In the genomic region with DNA sequence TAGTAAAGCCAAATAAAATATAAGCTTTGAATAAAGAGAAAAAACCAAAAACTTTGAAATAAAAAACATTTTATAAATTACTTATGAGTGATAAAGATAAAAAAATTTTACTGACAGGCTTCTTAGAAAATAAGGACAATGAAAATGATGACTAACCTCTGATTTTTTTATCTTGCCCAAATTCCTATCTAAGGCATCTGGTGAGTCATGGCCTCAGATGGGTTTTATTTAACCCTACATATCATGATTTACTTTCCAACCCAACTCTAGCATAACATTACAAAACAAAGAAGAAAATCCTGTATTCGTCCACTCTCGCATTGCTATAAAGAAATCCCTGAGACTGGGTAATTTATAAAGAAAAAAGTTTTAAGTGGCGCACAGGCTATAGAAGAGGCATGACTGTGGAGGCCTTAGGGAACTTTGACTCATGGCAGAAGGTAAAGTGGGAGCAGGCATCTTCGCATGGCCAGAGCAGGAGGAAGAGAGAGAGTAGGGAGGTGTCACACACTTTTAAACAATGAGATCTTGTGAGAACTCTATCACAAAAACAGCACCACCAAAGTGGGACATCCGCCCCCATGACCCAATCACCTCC, we compare ENCODE assay signal across 16 cellular contexts.
DNase-seq lines count a peak whose midpoint lies in the region; ATAC-seq and TF ChIP-seq lines count a peak whose summit lies in the region.
"Had no signal": no experiment of that assay in that cellular context is flagged by ENCODE, and none has a peak within 500 bp of the region (broad histone marks: within the 10 kb centered on the region; RNA-seq: fewer than 3 reads in every experiment).

No MANE protein-coding gene starts in this region.

- H3K27me3 ChIP-seq in PC-3 (ENCODE audit: low read length) (no peaks in the 10 kb centered on the region), ascending aorta (no peaks in the 10 kb centered on the region)
- H3K27me3 ChIP-seq: BLaER1, testis had no signal

- 0 out of 2 replicates have a peak, but pooled peaks have one; percentile 13 for ATAC-seq in PC-3
- ATAC-seq in HG03457 (IDR thresholded peaks at IDR 0.05; ENCODE audit: unreplicated experiment) = no peak
- ATAC-seq: activated naive CD4-positive, alpha-beta T cell treated with anti-CD3 and anti-CD28 coated beads, Interleukin-2, amount 50 U/mL, for 72 hours had no signal

- CTCF ChIA-PET in PC-3 (lab: Charles Lee) = no interaction called here

- H3K79me2 ChIP-seq in PC-3 (ENCODE audit: low read length) = no peaks in the 10 kb centered on the region

- H3K4me1 ChIP-seq in PC-3 (ENCODE audit: insufficient read depth, low read length) = peaks cover 18% of the 10 kb centered on the region
- no peaks in the 10 kb centered on the region for H3K4me1 ChIP-seq in ascending aorta
- H3K4me1 ChIP-seq: BLaER1, testis had no signal

- H2AFZ ChIP-seq in PC-3 (ENCODE audit: low read length) = no peak overlapping the region

- no peaks in the 10 kb centered on the region for H3K9me2 ChIP-seq in PC-3 (replicated peaks; ENCODE audit: low read length)

- intact Hi-C loops in PC-3 (cut with micrococcal nuclease) = no loop called here
- intact Hi-C loops in ascending aorta (cut with DNase I) = no loop called here

- H3K27ac ChIP-seq in PC-3 (ENCODE audit: low read length) (no peak overlapping the region), ascending aorta (no peak overlapping the region)
- H3K27ac ChIP-seq: BLaER1, testis had no signal

- H3K4me3 ChIP-seq in PC-3 (ENCODE audit: low read length) (no peak overlapping the region), ascending aorta (no peak overlapping the region)
- H3K4me3 ChIP-seq: BLaER1, testis had no signal

- H3K9ac ChIP-seq in PC-3 (ENCODE audit: low read length) = no peak overlapping the region
- H3K9ac ChIP-seq: BLaER1 had no signal

- POLR2A ChIA-PET in PC-3 (lab: Charles Lee; ENCODE audit: unreplicated experiment) = no interaction called here

- BruUV-seq in PC-3 (replicated peaks; lab: Mats Ljungman, UMichigan) = no TSS peak

- H3K4me2 ChIP-seq in PC-3 (ENCODE audit: low read length) = no peak overlapping the region
- H3K4me2 ChIP-seq: BLaER1 had no signal

- H4K20me1 ChIP-seq in PC-3 (ENCODE audit: low read length) = no peaks in the 10 kb centered on the region
- H4K20me1 ChIP-seq: BLaER1 had no signal

- no peaks in the 10 kb centered on the region for H3F3A ChIP-seq in PC-3 (ENCODE audit: low read length, unreplicated experiment)

- TF ChIP-seq CTCF in PC-3 (conservative IDR thresholded peaks at IDR 0.05; ENCODE audit: low read depth, low read length) = no peak
- TF ChIP-seq CTCF in ascending aorta (IDR thresholded peaks at IDR 0.05) = no peak

- H3K9me3 ChIP-seq in PC-3 (ENCODE audit: low read length) = no peaks in the 10 kb centered on the region
- no peaks in the 10 kb centered on the region for H3K9me3 ChIP-seq in ascending aorta
- H3K9me3 ChIP-seq: BLaER1, testis had no signal

- DNase-seq in AG20443 (ENCODE audit: low spot score) (peak; percentile 24), PC-3 (peak; percentile 70), dedifferentiated amniotic fluid mesenchymal stem cell (ENCODE audit: extremely low spot score) (peak; percentile 57), kidney tubule cell (ENCODE audit: low spot score) (peak; percentile 57), ascending aorta (ENCODE audit: low spot score in 2 of 2) (no peak)
- no peak for DNase-seq in activated CD4-positive, CD25-positive, alpha-beta regulatory T cell (lab: John Stamatoyannopoulos, UW)
- DNase-seq in stimulated activated CD4-positive, alpha-beta T cell treated with anti-CD3 and anti-CD28 coated beads, Interleukin-2, amount 100 ng/mL, for 24 hours = no peak
- DNase-seq: activated CD8-positive, alpha-beta memory T cell treated with anti-CD3 and anti-CD28 coated beads, Interleukin-2, amount 50 U/mL, for 48 hours; DMS79 treated with DMSO at 0.1 percent for 48 hours; islet precursor cell; NCI-H1092 treated with DMSO at 0.1 percent for 48 hours; stimulated activated CD4-positive, alpha-beta T cell treated with anti-CD3 and anti-CD28 coated beads, Interleukin-15, amount 100 ng/mL, for 24 hours; testis had no signal

- no peaks in the 10 kb centered on the region for H3K36me3 ChIP-seq in PC-3 (ENCODE audit: low read depth, low read length)
- no peaks in the 10 kb centered on the region for H3K36me3 ChIP-seq in ascending aorta
- H3K36me3 ChIP-seq: BLaER1 had no signal

Comparison
In these comparisons a context has a peak if more than half of its experiments do, and no peak if none do; other contexts are left out.
1. DNase-seq: peak in AG20443 (single experiment), PC-3 (single experiment), dedifferentiated amniotic fluid mesenchymal stem cell (single experiment) and kidney tubule cell (single experiment); none in activated CD4-positive, CD25-positive, alpha-beta regulatory T cell (0 of 4), stimulated activated CD4-positive, alpha-beta T cell treated with anti-CD3 and anti-CD28 coated beads, Interleukin-2, amount 100 ng/mL, for 24 hours (0 of 2) and ascending aorta (0 of 2).